In genomic region chr12:44235674-44236073, GRCh38 we compare ENCODE assay signal across 36 cellular contexts.
"Had no signal": no experiment of that assay in that cellular context is flagged by ENCODE, and none has a peak within 500 bp of the region (broad histone marks: within the 10 kb centered on the region; RNA-seq: fewer than 3 reads in every experiment).

No MANE protein-coding gene starts in this region.

- H3K9me3 ChIP-seq: body of pancreas, breast epithelium had no signal

- H3K9me3 Mint-ChIP-seq: activated B cell treated with CpG ODN at 0.5 μM for 24 hours; activated CD4-positive, alpha-beta memory T cell treated with anti-CD3 and anti-CD28 coated beads for 36 hours; activated CD4-positive, alpha-beta T cell treated with anti-CD3 and anti-CD28 coated beads, Interleukin-2, amount 10 ng/mL, durations not matched to agents 24 days and 14 days; activated CD8-positive, alpha-beta T cell treated with anti-CD3 and anti-CD28 coated beads for 36 hours; activated naive CD4-positive, alpha-beta T cell treated with anti-CD3 and anti-CD28 coated beads for 36 hours; activated naive CD4-positive, alpha-beta T cell treated with anti-CD3 and anti-CD28 coated beads, Interleukin-2, amount 50 U/mL, for 72 hours; activated naive CD8-positive, alpha-beta T cell treated with anti-CD3 and anti-CD28 coated beads for 36 hours; activated T-cell treated with anti-CD3 and anti-CD28 coated beads, Interleukin-2, amount 50 U/mL, for 4 hours; activated T-cell treated with anti-CD3 and anti-CD28 coated beads, Interleukin-2, amount 50 U/mL, for 72 hours; activated T-helper 1 cell treated with anti-CD3 and anti-CD28 coated beads, Interleukin-12 subunit alpha, Interleukin-12 subunit beta, Interleukin-2, Interleukin-4 antibody, amounts not matched to agents 30 ng/mL and 10 ng/mL and 1 ng/mL, durations not matched to agents 14 hours and 24 hours and 36 hours; activated T-helper 17 cell treated with anti-CD3 and anti-CD28 coated beads, Interleukin-2, amount 50 U/mL, for 72 hours; T-helper 1 cell treated with Interleukin-12 subunit alpha and Interleukin-12 subunit beta and Interleukin-4 antibody, amounts not matched to agents 30 μg/mL and 1 μg/mL, for 36 hours; T-helper 2 cell treated with Interferon-gamma antibody and Interleukin-4, amounts not matched to agents 5 μg/mL and 100 μg/mL, for 36 hours had no signal

- H3K36me3 ChIP-seq: adrenal gland, brain microvascular endothelial cell had no signal

- ATAC-seq: activated CD8-positive, alpha-beta T cell treated with anti-CD3 and anti-CD28 coated beads for 36 hours; activated naive CD4-positive, alpha-beta T cell treated with anti-CD3 and anti-CD28 coated beads, Interleukin-2, amount 50 U/mL, for 72 hours; activated T-cell treated with anti-CD3 and anti-CD28 coated beads, Interleukin-2, amount 50 U/mL, for 4 hours; activated T-cell treated with anti-CD3 and anti-CD28 coated beads, Interleukin-2, amount 50 U/mL, for 72 hours; activated T-helper 17 cell treated with anti-CD3 and anti-CD28 coated beads, Interleukin-2, amount 50 U/mL, for 72 hours; body of pancreas had no signal

- H3K36me3 Mint-ChIP-seq: activated CD4-positive, alpha-beta memory T cell treated with anti-CD3 and anti-CD28 coated beads for 36 hours; activated naive CD4-positive, alpha-beta T cell treated with anti-CD3 and anti-CD28 coated beads, Interleukin-2, amount 50 U/mL, for 72 hours; activated naive CD8-positive, alpha-beta T cell treated with anti-CD3 and anti-CD28 coated beads for 36 hours had no signal

- H3K27me3 ChIP-seq: adrenal gland, body of pancreas, brain microvascular endothelial cell, breast epithelium had no signal

- FAIRE-seq: astrocyte, TTC549 had no signal

- DNase-seq: activated B cell treated with CpG ODN at 0.5 μM for 24 hours; activated CD4-positive, alpha-beta memory T cell treated with anti-CD3 and anti-CD28 coated beads for 36 hours; activated CD4-positive, alpha-beta T cell treated with anti-CD3 and anti-CD28 coated beads for 4 hours; activated CD4-positive, alpha-beta T cell treated with anti-CD3 and anti-CD28 coated beads, Interleukin-2, amount 10 ng/mL, durations not matched to agents 24 days and 14 days; activated CD4-positive, alpha-beta T cell treated with anti-CD3 and anti-CD28 coated beads, Interleukin-2, amount 50 U/mL, for 1 hour; activated CD4-positive, alpha-beta T cell treated with anti-CD3 and anti-CD28 coated beads, Interleukin-2, amount 50 U/mL, for 4 hours; activated CD4-positive, CD25-positive, alpha-beta regulatory T cell treated with anti-CD3 and anti-CD28 coated beads, Interleukin-2, amount 50 U/mL, for 72 hours; activated CD8-positive, alpha-beta memory T cell treated with anti-CD3 and anti-CD28 coated beads, Interleukin-2, amount 50 U/mL, for 4 hours; activated CD8-positive, alpha-beta T cell treated with anti-CD3 and anti-CD28 coated beads for 36 hours; activated effector memory CD4-positive, alpha-beta T cell treated with anti-CD3 and anti-CD28 coated beads, Interleukin-2, amount 50 U/mL, for 16 hours; activated gamma-delta T cell treated with Interleukin-2 at 50 U/mL for 16 hours; activated naive CD4-positive, alpha-beta T cell; activated naive CD4-positive, alpha-beta T cell treated with anti-CD3 and anti-CD28 coated beads for 36 hours; activated naive CD4-positive, alpha-beta T cell treated with anti-CD3 and anti-CD28 coated beads, Interleukin-2, amount 50 U/mL, for 16 hours; activated naive CD8-positive, alpha-beta T cell treated with anti-CD3 and anti-CD28 coated beads for 36 hours; activated T-cell treated with anti-CD3 and anti-CD28 coated beads for 4 hours; activated T-cell treated with anti-CD3 and anti-CD28 coated beads, Interleukin-2, amount 50 U/mL, for 1 hour; activated T-cell treated with anti-CD3 and anti-CD28 coated beads, Interleukin-2, amount 50 U/mL, for 4 hours; activated T-cell treated with anti-CD3 and anti-CD28 coated beads, Interleukin-2, amount 50 U/mL, for 72 hours; adrenal gland; amniotic stem cell; aorta; body of pancreas; brain microvascular endothelial cell; central memory CD4-positive, alpha-beta T cell; T-helper 2 cell; T-helper 9 cell had no signal

- H3K27ac Mint-ChIP-seq: activated B cell treated with CpG ODN at 0.5 μM for 24 hours; activated CD4-positive, alpha-beta memory T cell treated with anti-CD3 and anti-CD28 coated beads for 36 hours; activated CD4-positive, alpha-beta T cell treated with anti-CD3 and anti-CD28 coated beads, Interleukin-2, amount 10 ng/mL, durations not matched to agents 24 days and 14 days; activated CD8-positive, alpha-beta T cell treated with anti-CD3 and anti-CD28 coated beads for 36 hours; activated naive CD4-positive, alpha-beta T cell treated with anti-CD3 and anti-CD28 coated beads for 36 hours; activated naive CD4-positive, alpha-beta T cell treated with anti-CD3 and anti-CD28 coated beads, Interleukin-2, amount 50 U/mL, for 72 hours; activated naive CD8-positive, alpha-beta T cell treated with anti-CD3 and anti-CD28 coated beads for 36 hours; activated T-cell treated with anti-CD3 and anti-CD28 coated beads, Interleukin-2, amount 50 U/mL, for 72 hours; activated T-helper 1 cell treated with anti-CD3 and anti-CD28 coated beads, Interleukin-12 subunit alpha, Interleukin-12 subunit beta, Interleukin-2, Interleukin-4 antibody, amounts not matched to agents 30 ng/mL and 10 ng/mL and 1 ng/mL, durations not matched to agents 14 hours and 24 hours and 36 hours; activated T-helper 17 cell treated with anti-CD3 and anti-CD28 coated beads, Interleukin-2, amount 50 U/mL, for 72 hours; T-helper 1 cell treated with Interleukin-12 subunit alpha and Interleukin-12 subunit beta and Interleukin-4 antibody, amounts not matched to agents 30 μg/mL and 1 μg/mL, for 36 hours; T-helper 2 cell treated with Interferon-gamma antibody and Interleukin-4, amounts not matched to agents 5 μg/mL and 100 μg/mL, for 36 hours had no signal

- H3K4me3 ChIP-seq: adrenal gland, body of pancreas, breast epithelium had no signal

- H3K4me3 Mint-ChIP-seq: activated B cell treated with CpG ODN at 0.5 μM for 24 hours; activated CD4-positive, alpha-beta memory T cell treated with anti-CD3 and anti-CD28 coated beads for 36 hours; activated CD4-positive, alpha-beta T cell treated with anti-CD3 and anti-CD28 coated beads, Interleukin-2, amount 10 ng/mL, durations not matched to agents 24 days and 14 days; activated CD8-positive, alpha-beta T cell treated with anti-CD3 and anti-CD28 coated beads for 36 hours; activated naive CD4-positive, alpha-beta T cell treated with anti-CD3 and anti-CD28 coated beads for 36 hours; activated naive CD8-positive, alpha-beta T cell treated with anti-CD3 and anti-CD28 coated beads for 36 hours; activated T-cell treated with anti-CD3 and anti-CD28 coated beads, Interleukin-2, amount 50 U/mL, for 4 hours; activated T-cell treated with anti-CD3 and anti-CD28 coated beads, Interleukin-2, amount 50 U/mL, for 72 hours; activated T-helper 1 cell treated with anti-CD3 and anti-CD28 coated beads, Interleukin-12 subunit alpha, Interleukin-12 subunit beta, Interleukin-2, Interleukin-4 antibody, amounts not matched to agents 30 ng/mL and 10 ng/mL and 1 ng/mL, durations not matched to agents 14 hours and 24 hours and 36 hours; activated T-helper 17 cell treated with anti-CD3 and anti-CD28 coated beads, Interleukin-2, amount 50 U/mL, for 72 hours; T-helper 1 cell treated with Interleukin-12 subunit alpha and Interleukin-12 subunit beta and Interleukin-4 antibody, amounts not matched to agents 30 μg/mL and 1 μg/mL, for 36 hours; T-helper 2 cell treated with Interferon-gamma antibody and Interleukin-4, amounts not matched to agents 5 μg/mL and 100 μg/mL, for 36 hours had no signal

- H3K27me3 Mint-ChIP-seq: activated B cell treated with CpG ODN at 0.5 μM for 24 hours; activated CD4-positive, alpha-beta memory T cell treated with anti-CD3 and anti-CD28 coated beads for 36 hours; activated CD4-positive, alpha-beta T cell treated with anti-CD3 and anti-CD28 coated beads, Interleukin-2, amount 10 ng/mL, durations not matched to agents 24 days and 14 days; activated CD8-positive, alpha-beta T cell treated with anti-CD3 and anti-CD28 coated beads for 36 hours; activated naive CD8-positive, alpha-beta T cell treated with anti-CD3 and anti-CD28 coated beads for 36 hours; activated T-helper 17 cell treated with anti-CD3 and anti-CD28 coated beads, Interleukin-2, amount 50 U/mL, for 72 hours had no signal

- H3K4me1 ChIP-seq: adrenal gland, body of pancreas, breast epithelium had no signal

- H3K4me1 Mint-ChIP-seq: activated B cell treated with CpG ODN at 0.5 μM for 24 hours; activated CD4-positive, alpha-beta T cell treated with anti-CD3 and anti-CD28 coated beads, Interleukin-2, amount 10 ng/mL, durations not matched to agents 24 days and 14 days; activated naive CD8-positive, alpha-beta T cell treated with anti-CD3 and anti-CD28 coated beads for 36 hours; activated T-helper 17 cell treated with anti-CD3 and anti-CD28 coated beads, Interleukin-2, amount 50 U/mL, for 72 hours had no signal

- H3K27ac ChIP-seq: adrenal gland, body of pancreas, brain microvascular endothelial cell, breast epithelium, VCaP had no signal
